Comparison of ENCODE assay signal across 9 cellular contexts in genomic region chr11:19241260-19242183, GRCh38. TPM values are rescaled to one million over a fixed set of nuclear protein-coding genes. Genes with fewer than 3 reads are reported as not detected.
A peak's percentile ranks its signal among the peaks of the same experiment; 100 is the strongest.
DNase-seq lines count a peak whose midpoint lies in the region; FAIRE-seq and TF ChIP-seq lines count a peak whose summit lies in the region.
"Had no signal": no experiment of that assay in that cellular context is flagged by ENCODE, and none has a peak within 500 bp of the region (broad histone marks: within the 10 kb centered on the region; RNA-seq: fewer than 3 reads in every experiment).

No MANE protein-coding gene starts in this region.

- peak overlapping the region; percentile 86 for H3K4me2 ChIP-seq in Karpas-422 (ENCODE audit: low read depth, low read length, poor library complexity, severe bottlenecking)

- H3K4me3 ChIP-seq in Karpas-422 (ENCODE audit: low read length) (peak overlapping the region; percentile 98), skin epidermis (peak overlapping the region; percentile 58 to 77 (median 67))

- H3K9me3 ChIP-seq in Karpas-422 (ENCODE audit: low read length) = no peaks in the 10 kb centered on the region

- FAIRE-seq in H54 (lab: Jason Lieb, UNC) = no peak
- no peak for FAIRE-seq in RCC 7860 (lab: Jason Lieb, UNC)

- H4K20me1 ChIP-seq in Karpas-422 (ENCODE audit: insufficient read depth, low read depth, low read length) = no peaks in the 10 kb centered on the region

- H3K27ac ChIP-seq in Karpas-422 (ENCODE audit: low read length) (no peak overlapping the region), skin epidermis (peak overlapping the region in 11 of 21 experiments; percentile 18 to 77 (median 48))

- no peaks in the 10 kb centered on the region for H3K27me3 ChIP-seq in Karpas-422 (ENCODE audit: low read length)

- peak; percentile 40 for TF ChIP-seq POLR2A in H54 (IDR thresholded peaks at IDR 0.05; ENCODE audit: low read depth, low read length)

- 0 out of 2 replicates have a peak overlapping the region, but pooled peaks have one; percentile 46 for H2AFZ ChIP-seq in Karpas-422 (ENCODE audit: low read length)

- no peaks in the 10 kb centered on the region for H3K9me2 ChIP-seq in Karpas-422 (replicated peaks; ENCODE audit: insufficient read depth, low read length)

- DNase-seq in SKM-1 treated with dmso at 0.1 percent for 144 hours (lab: John Stamatoyannopoulos, UW; ENCODE audit: unreplicated experiment) (peak; percentile 21), SKM-1 (lab: John Stamatoyannopoulos, UW; ENCODE audit: unreplicated experiment) (no peak), H54 (ENCODE audit: insufficient read length, low spot score) (peak; percentile 58), Karpas-422 (peak; percentile 82), hepatic stellate cell (ENCODE audit: low spot score) (peak; percentile 53), RCC 7860 (ENCODE audit: low spot score) (no peak)
- DNase-seq in activated T-cell treated with anti-CD3 and anti-CD28 coated beads, Interleukin-2, amount 50 U/mL, for 48 hours = peak; percentile 66 to 73

- H3K79me2 ChIP-seq in Karpas-422 (ENCODE audit: low read length) = peaks cover 23% of the 10 kb centered on the region

- peaks cover 21% of the 10 kb centered on the region for H3K36me3 ChIP-seq in Karpas-422 (ENCODE audit: insufficient read depth, low read length)

- H3K9ac ChIP-seq in Karpas-422 (ENCODE audit: low read length) = peak overlapping the region; percentile 88

- H3K4me1 ChIP-seq in Karpas-422 (ENCODE audit: low read length) = peaks cover 24% of the 10 kb centered on the region

RNA-seq across cellular contexts. Expression of gene E2F8, which starts 0.8 kb away (rescaled TPM):
- 4.1 and 8.4 TPM in 2 replicates for total RNA-seq in Karpas-422 (2014; rRNA removed; shearing (Covaris generic); ENCODE audit: low replicate concordance)

RNA-seq across cellular contexts. Expression of gene CSRP3, which starts 39.7 kb away (rescaled TPM):
- not detected in 2 replicates for total RNA-seq in Karpas-422 (2014; rRNA removed; shearing (Covaris generic); ENCODE audit: low replicate concordance)
- total RNA-seq: pulmonary artery endothelial cell had no signal

Comparison
In these comparisons a context has a peak if more than half of its experiments do, and no peak if none do; other contexts are left out.
1. DNase-seq: peak in SKM-1 treated with dmso at 0.1 percent for 144 hours (single experiment), H54 (single experiment), Karpas-422 (single experiment), activated T-cell treated with anti-CD3 and anti-CD28 coated beads, Interleukin-2, amount 50 U/mL, for 48 hours (2 of 2) and hepatic stellate cell (single experiment); none in SKM-1 (single experiment) and RCC 7860 (single experiment).